8 cellular contexts compared by ENCODE assay signal in the genomic region with DNA sequence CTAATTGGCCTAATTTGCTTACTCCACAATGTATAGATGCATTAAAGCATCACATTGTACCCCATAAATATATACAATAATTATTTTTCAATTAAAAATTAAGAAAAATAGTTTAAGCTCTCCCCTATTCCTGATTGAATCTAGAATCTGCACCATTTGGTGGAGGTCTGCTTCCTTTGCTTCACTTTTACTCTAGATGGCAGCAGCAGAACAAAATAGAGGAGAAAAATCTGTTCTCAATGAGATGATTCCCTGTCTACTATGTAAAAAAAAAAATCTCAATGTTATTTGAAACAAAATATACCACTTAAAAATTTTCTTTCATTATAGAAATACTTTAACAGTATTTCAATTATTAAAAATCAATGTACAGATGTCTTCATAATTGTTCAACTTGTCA.
A peak's percentile ranks its signal among the peaks of the same experiment; 100 is the strongest.
DNase-seq lines count a peak whose midpoint lies in the region; ATAC-seq and TF ChIP-seq lines count a peak whose summit lies in the region.

No MANE protein-coding gene starts in this region.

- CTCF ChIA-PET in GM10248 (lab: Yijun Ruan, JAX), result interaction anchor here (0.6 to 1.9 kb wide), 5 partner anchors 10 to 898 kb away, joined by 3 to 10 read pairs (median 3); no protein-coding TSS in a partner anchor
- CTCF ChIA-PET in activated naive CD4-positive, alpha-beta T cell treated with anti-CD3 and anti-CD28 coated beads, Interleukin-2, amount 10 ng/mL, durations not matched to agents 7 days and 5 days (lab: Charles Lee), result no interaction called here

- H3K9me3 ChIP-seq in adrenal gland (replicated peaks in 1 of 3), result no peaks in the 10 kb centered on the region

- no peak for ATAC-seq in HG03159 (IDR thresholded peaks at IDR 0.05; ENCODE audit: unreplicated experiment)

- POLR2A ChIA-PET in GM10248 (lab: Yijun Ruan, JAX), result no interaction called here

- H3K27ac ChIP-seq in adrenal gland, result no peak overlapping the region

- no peak for TF ChIP-seq POLR2A in adrenal gland (IDR thresholded peaks at IDR 0.05)

- H3K4me3 Mint-ChIP-seq in activated naive CD4-positive, alpha-beta T cell treated with anti-CD3 and anti-CD28 coated beads, Interleukin-2, amount 10 ng/mL, durations not matched to agents 7 days and 5 days, result no peak overlapping the region

- H3K4me3 ChIP-seq in adrenal gland, result no peak overlapping the region

- H3K36me3 Mint-ChIP-seq in activated naive CD4-positive, alpha-beta T cell treated with anti-CD3 and anti-CD28 coated beads, Interleukin-2, amount 10 ng/mL, durations not matched to agents 7 days and 5 days, result no peaks in the 10 kb centered on the region

- H3K27me3 ChIP-seq in adrenal gland, result no peaks in the 10 kb centered on the region

- no peaks in the 10 kb centered on the region for H3K4me1 ChIP-seq in adrenal gland (replicated peaks in 1 of 2)

- no peaks in the 10 kb centered on the region for H3K27me3 Mint-ChIP-seq in activated naive CD4-positive, alpha-beta T cell treated with anti-CD3 and anti-CD28 coated beads, Interleukin-2, amount 10 ng/mL, durations not matched to agents 7 days and 5 days

- TF ChIP-seq CTCF in GM10248 (IDR thresholded peaks at IDR 0.05; ENCODE audit: control extremely low read depth, extremely low read depth, low read depth, missing control alignments), result peak; percentile 40
- TF ChIP-seq CTCF in adrenal gland (IDR thresholded peaks at IDR 0.05), result peak; percentile 18 to 62 (median 44)

- H3K36me3 ChIP-seq in adrenal gland (replicated peaks in 1 of 2), result no peaks in the 10 kb centered on the region

- no peak overlapping the region for H3K27ac Mint-ChIP-seq in activated naive CD4-positive, alpha-beta T cell treated with anti-CD3 and anti-CD28 coated beads, Interleukin-2, amount 10 ng/mL, durations not matched to agents 7 days and 5 days

- intact Hi-C loops in adrenal gland (cut with DNase I), result loop anchor here in 1 of 2 donors (10.0 kb wide), 1 partner anchor 482 kb away; no protein-coding TSS in a partner anchor

- no peaks in the 10 kb centered on the region for H3K4me1 Mint-ChIP-seq in activated naive CD4-positive, alpha-beta T cell treated with anti-CD3 and anti-CD28 coated beads, Interleukin-2, amount 10 ng/mL, durations not matched to agents 7 days and 5 days

- DNase-seq in GM10248 (ENCODE audit: extremely low spot score) (no peak), MV-4-11 (lab: John Stamatoyannopoulos, UW) (peak; percentile 17), adrenal gland (no peak), midbrain (lab: John Stamatoyannopoulos, UW) (peak; percentile 47), GDM1 (lab: John Stamatoyannopoulos, UW) (no peak), GF-D8 (lab: John Stamatoyannopoulos, UW) (no peak)
- DNase-seq in activated naive CD4-positive, alpha-beta T cell treated with anti-CD3 and anti-CD28 coated beads, Interleukin-2, amount 10 ng/mL, durations not matched to agents 7 days and 5 days, result no peak

- no peaks in the 10 kb centered on the region for H3K9me3 Mint-ChIP-seq in activated naive CD4-positive, alpha-beta T cell treated with anti-CD3 and anti-CD28 coated beads, Interleukin-2, amount 10 ng/mL, durations not matched to agents 7 days and 5 days

Comparison
In these comparisons a context has a peak if more than half of its experiments do, and no peak if none do; other contexts are left out.
1. DNase-seq: peak in MV-4-11 (single experiment) and midbrain (single experiment); none in GM10248 (single experiment), adrenal gland (0 of 7), GDM1 (single experiment), GF-D8 (single experiment) and activated naive CD4-positive, alpha-beta T cell treated with anti-CD3 and anti-CD28 coated beads, Interleukin-2, amount 10 ng/mL, durations not matched to agents 7 days and 5 days (single experiment).